ENCODE assay signal across 1 cellular context in the genomic region with DNA sequence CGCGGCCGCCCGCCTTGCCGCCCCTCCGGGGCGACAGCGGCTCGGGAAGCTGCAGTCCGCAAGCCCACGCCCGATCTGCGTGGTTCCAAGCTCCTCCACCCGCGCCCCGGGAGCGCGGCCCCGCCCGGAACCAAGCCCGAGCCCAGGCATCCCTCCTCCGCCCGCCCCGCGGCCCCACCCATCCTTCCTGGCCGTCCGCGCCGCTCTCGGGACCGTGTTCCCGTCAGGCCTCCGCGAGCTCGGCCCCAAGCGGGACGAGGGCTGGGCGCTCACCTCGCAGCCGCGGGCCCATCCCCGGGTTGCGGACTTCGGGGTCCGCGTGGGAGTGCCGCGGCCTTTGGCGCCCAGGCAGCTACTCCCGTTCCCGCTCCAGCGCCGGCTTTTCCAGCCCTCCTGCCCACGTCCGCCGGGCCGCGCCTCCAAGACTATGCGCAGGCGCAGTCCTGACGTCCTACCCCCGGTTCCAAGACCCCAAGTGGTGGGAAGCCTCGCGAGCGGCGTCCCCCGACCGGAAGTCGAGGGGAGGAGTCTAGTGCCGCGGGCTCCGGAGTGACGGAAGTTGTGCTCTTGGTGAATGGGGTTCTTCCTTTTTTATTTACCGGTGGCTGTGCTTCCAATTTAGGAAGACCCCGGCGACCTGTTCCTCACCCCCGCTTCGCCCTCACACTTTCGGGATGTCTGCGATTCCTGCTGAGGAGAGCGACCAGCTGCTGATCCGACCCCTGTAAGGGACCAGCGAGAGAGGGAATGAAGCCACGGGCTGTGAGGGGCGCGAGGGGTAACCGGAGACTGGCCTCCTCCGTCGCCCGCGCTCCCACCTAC.
TF ChIP-seq lines count a peak whose summit lies in the region.

A gene (plus strand): TSS at position 555 of the 822 bp plus-strand sequence. CDS start 120 bp downstream, at position 675.
A gene with protein sequence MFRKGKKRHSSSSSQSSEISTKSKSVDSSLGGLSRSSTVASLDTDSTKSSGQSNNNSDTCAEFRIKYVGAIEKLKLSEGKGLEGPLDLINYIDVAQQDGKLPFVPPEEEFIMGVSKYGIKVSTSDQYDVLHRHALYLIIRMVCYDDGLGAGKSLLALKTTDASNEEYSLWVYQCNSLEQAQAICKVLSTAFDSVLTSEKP (minus strand): TSS at position 429 of the 822 bp plus-strand sequence. CDS start 4,831 bp downstream, outside the sequence.

TF ChIP-seq in SK-N-SH, 30 proteins besides CTCF, POLR2A, EP300 and RAD21 (continued from another document):
- TF ChIP-seq SMC3 (IDR thresholded peaks at IDR 0.05; ENCODE audit: low read depth, low read length) (no peak), MXI1 (IDR thresholded peaks at IDR 0.05; ENCODE audit: low read depth, low read length) (peak; percentile 85; the same call in 1 of the 2 replicates)
